Comparison of ENCODE assay signal across 1 cellular context in genomic region chr10:26810435-26811026, GRCh38.
A peak's percentile ranks its signal among the peaks of the same experiment; 100 is the strongest.
TF ChIP-seq lines count a peak whose summit lies in the region.

No MANE protein-coding gene starts in this region.

TF ChIP-seq in GM12878, 131 proteins besides CTCF, POLR2A, EP300 and RAD21 (continued from another document):
- TF ChIP-seq ATF3 (IDR thresholded peaks at IDR 0.05; ENCODE audit: borderline replicate concordance, extremely low read depth, low read depth, low read length) (no peak), TAF1 (IDR thresholded peaks at IDR 0.05; ENCODE audit: borderline replicate concordance, low read depth, low read length) (no peak), STAT1 (conservative IDR thresholded peaks at IDR 0.05) (no peak), HDAC6 (IDR thresholded peaks at IDR 0.05; ENCODE audit: unreplicated experiment) (no peak), NFXL1 (IDR thresholded peaks at IDR 0.05; ENCODE audit: borderline replicate concordance) (no peak)
- TF ChIP-seq, protein P1, sequence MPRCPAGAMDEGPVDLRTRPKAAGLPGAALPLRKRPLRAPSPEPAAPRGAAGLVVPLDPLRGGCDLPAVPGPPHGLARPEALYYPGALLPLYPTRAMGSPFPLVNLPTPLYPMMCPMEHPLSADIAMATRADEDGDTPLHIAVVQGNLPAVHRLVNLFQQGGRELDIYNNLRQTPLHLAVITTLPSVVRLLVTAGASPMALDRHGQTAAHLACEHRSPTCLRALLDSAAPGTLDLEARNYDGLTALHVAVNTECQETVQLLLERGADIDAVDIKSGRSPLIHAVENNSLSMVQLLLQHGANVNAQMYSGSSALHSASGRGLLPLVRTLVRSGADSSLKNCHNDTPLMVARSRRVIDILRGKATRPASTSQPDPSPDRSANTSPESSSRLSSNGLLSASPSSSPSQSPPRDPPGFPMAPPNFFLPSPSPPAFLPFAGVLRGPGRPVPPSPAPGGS (IDR thresholded peaks at IDR 0.05; ENCODE audit: borderline replicate concordance, insufficient read depth, low read depth, low read length, poor library complexity, severe bottlenecking) = no peak
- TF ChIP-seq, protein P2, sequence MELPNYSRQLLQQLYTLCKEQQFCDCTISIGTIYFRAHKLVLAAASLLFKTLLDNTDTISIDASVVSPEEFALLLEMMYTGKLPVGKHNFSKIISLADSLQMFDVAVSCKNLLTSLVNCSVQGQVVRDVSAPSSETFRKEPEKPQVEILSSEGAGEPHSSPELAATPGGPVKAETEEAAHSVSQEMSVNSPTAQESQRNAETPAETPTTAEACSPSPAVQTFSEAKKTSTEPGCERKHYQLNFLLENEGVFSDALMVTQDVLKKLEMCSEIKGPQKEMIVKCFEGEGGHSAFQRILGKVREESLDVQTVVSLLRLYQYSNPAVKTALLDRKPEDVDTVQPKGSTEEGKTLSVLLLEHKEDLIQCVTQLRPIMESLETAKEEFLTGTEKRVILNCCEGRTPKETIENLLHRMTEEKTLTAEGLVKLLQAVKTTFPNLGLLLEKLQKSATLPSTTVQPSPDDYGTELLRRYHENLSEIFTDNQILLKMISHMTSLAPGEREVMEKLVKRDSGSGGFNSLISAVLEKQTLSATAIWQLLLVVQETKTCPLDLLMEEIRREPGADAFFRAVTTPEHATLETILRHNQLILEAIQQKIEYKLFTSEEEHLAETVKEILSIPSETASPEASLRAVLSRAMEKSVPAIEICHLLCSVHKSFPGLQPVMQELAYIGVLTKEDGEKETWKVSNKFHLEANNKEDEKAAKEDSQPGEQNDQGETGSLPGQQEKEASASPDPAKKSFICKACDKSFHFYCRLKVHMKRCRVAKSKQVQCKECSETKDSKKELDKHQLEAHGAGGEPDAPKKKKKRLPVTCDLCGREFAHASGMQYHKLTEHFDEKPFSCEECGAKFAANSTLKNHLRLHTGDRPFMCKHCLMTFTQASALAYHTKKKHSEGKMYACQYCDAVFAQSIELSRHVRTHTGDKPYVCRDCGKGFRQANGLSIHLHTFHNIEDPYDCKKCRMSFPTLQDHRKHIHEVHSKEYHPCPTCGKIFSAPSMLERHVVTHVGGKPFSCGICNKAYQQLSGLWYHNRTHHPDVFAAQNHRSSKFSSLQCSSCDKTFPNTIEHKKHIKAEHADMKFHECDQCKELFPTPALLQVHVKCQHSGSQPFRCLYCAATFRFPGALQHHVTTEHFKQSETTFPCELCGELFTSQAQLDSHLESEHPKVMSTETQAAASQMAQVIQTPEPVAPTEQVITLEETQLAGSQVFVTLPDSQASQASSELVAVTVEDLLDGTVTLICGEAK (IDR thresholded peaks at IDR 0.05; ENCODE audit: borderline replicate concordance) = peak; percentile 85
TF ChIP-seq in GM12878: peak in this region for 1.
